In the genomic region with DNA sequence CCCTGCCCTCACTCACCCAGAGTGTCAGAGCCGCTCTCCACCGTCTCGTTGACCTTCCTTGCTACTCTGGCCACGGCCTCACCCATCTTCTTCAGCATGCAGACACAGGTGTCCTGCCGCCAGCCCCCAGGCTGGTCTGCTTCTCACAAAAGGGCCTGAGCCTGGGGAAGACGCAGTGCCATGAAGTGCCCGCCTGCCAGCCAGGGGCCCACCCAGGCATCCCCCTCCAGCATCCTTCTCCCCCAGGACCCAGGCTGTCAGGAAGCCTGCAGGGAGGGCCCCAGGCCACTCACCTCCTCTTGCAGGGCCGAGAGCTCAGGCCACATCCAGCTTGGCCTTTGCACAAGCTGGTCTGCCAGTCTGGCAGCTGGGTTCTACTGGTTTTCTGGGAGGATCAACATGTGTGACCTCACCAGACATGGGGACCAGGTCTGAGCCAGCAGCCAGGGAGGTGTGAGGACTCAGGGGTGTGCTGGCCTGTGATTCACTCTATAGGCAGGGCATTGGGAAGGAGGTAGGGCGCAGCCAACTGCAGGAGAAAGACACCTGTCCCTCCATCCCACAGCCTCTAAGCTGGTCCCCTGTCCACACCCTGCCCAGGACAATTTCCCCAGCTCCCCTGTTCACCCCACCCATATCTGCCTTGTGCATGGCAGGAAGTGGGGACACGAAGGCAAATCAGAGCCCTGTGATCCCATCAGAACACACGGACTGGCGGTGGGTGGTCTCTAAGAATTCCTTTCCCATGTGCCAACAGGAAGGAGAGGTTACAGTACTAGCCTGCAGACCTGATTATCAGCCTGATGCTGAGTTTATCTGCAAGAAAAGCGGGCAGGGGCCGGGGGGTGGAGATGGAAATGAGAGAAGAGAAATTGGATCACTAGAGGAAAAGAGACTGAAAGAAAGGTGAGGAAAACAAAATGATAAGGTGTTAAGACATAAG, we compare ENCODE assay signal across 18 cellular contexts. TPM values are rescaled to one million over a fixed set of nuclear protein-coding genes. Genes with fewer than 3 reads are reported as not detected.
DNase-seq lines count a peak whose midpoint lies in the region; ATAC-seq, FAIRE-seq and TF ChIP-seq lines count a peak whose summit lies in the region.
"Had no signal": no experiment of that assay in that cellular context is flagged by ENCODE, and none has a peak within 500 bp of the region (broad histone marks: within the 10 kb centered on the region; RNA-seq: fewer than 3 reads in every experiment).

No MANE protein-coding gene starts in this region.

- DNase-seq in SK-N-SH (no peak), SW 1271 (lab: John Stamatoyannopoulos, UW) (peak; percentile 28 to 33), esophagus squamous epithelium (lab: John Stamatoyannopoulos, UW) (no peak), urothelium cell line (ENCODE audit: low spot score) (peak; percentile 80), NCI-H1417 treated with DMSO at 0.1 percent for 48 hours (lab: John Stamatoyannopoulos, UW) (no peak)
- DNase-seq: activated CD4-positive, alpha-beta T cell treated with anti-CD3 and anti-CD28 coated beads for 4 hours; activated naive CD8-positive, alpha-beta T cell treated with anti-CD3 and anti-CD28 coated beads, Interleukin-2, amount 10 ng/mL, durations not matched to agents 7 days and 5 days; activated T-cell treated with anti-CD3 and anti-CD28 coated beads, Interleukin-2, amount 50 U/mL, for 1 hour; hypothalamus; NCI-H1048; OCI-M1; stimulated activated naive CD8-positive, alpha-beta T cell treated with anti-CD3 and anti-CD28 coated beads, Interleukin-15, amount 100 ng/mL, for 72 hours; T-helper 2 cell had no signal

- peak; percentile 93 for FAIRE-seq in urothelium cell line (lab: Jason Lieb, UNC)
- FAIRE-seq: colon had no signal

- H3K27me3 ChIP-seq in SK-N-SH (ENCODE audit: insufficient read depth): no peaks in the 10 kb centered on the region
- H3K27me3 ChIP-seq in esophagus squamous epithelium: peaks cover 0 to 7% (median 0%) of the 10 kb centered on the region in 4 donors

- no peak for TF ChIP-seq POLR2A in esophagus squamous epithelium (IDR thresholded peaks at IDR 0.05)

- peaks cover 13 to 22% of the 10 kb centered on the region in 2 experiments; a peak in 3 of 4 replicates for H3K4me1 ChIP-seq in SK-N-SH (ENCODE audit: control insufficient read depth in 1 of 2, insufficient read depth in 2 of 2, low read depth in 1 of 2, low read length in 1 of 2)
- H3K4me1 ChIP-seq in esophagus squamous epithelium: peaks cover 9 to 32% (median 13%) of the 10 kb centered on the region in 3 donors

- CTCF ChIA-PET in SK-N-SH (lab: Yijun Ruan, JAX): interaction anchor here (0.5 to 6.3 kb wide), 7 partner anchors 12 to 487 kb away, joined by 3 to 45 read pairs (median 3); partner anchors contain the start of genes NPFFR1 and TYSND1

- 88% methylated on average over 13 of the region's 14 CpGs for WGBS in SK-N-SH (ENCODE audit: low lambda C conversion rate)
- 85 to 89% methylated on average over 8 to 9 of the region's 14 CpGs for WGBS in esophagus squamous epithelium, 2 donors

- no peaks in the 10 kb centered on the region for H4K20me1 ChIP-seq in SK-N-SH (ENCODE audit: insufficient read depth)

- peaks cover 16% of the 10 kb centered on the region for H3F3A ChIP-seq in SK-N-SH (replicated peaks; ENCODE audit: insufficient read depth)

- H3K9me2 ChIP-seq in SK-N-SH: no peaks in the 10 kb centered on the region

- POLR2A ChIA-PET in SK-N-SH (lab: Yijun Ruan, JAX): no interaction called here

- no peak overlapping the region for H2AFZ ChIP-seq in SK-N-SH (ENCODE audit: low read depth)

- H3K4me3 ChIP-seq in SK-N-SH (ENCODE audit: low read depth in 2 of 2, low read length in 1 of 2): no peak overlapping the region
- H3K4me3 ChIP-seq in esophagus squamous epithelium: peak overlapping the region in 1 of 4 donors; percentile 20

- H3K27ac ChIP-seq in SK-N-SH (ENCODE audit: low read depth in 2 of 2, low read length in 1 of 2) (peak overlapping the region in 1 of 2 experiments; percentile 69; a peak in 2 of 4 replicates), esophagus squamous epithelium (peak overlapping the region in 3 of 4 donors; percentile 59 to 80 (median 70))
- H3K27ac ChIP-seq: 22Rv1 had no signal

- no peak overlapping the region for H3K9ac ChIP-seq in SK-N-SH

- H3K4me2 ChIP-seq in SK-N-SH: peak overlapping the region; percentile 13

- TF ChIP-seq EP300 in SK-N-SH (IDR thresholded peaks at IDR 0.05; ENCODE audit: borderline replicate concordance in 1 of 2, low read depth in 1 of 2, low read length in 1 of 2): no peak

- H3K36me3 ChIP-seq in SK-N-SH (replicated peaks in 1 of 2; ENCODE audit: control insufficient read depth in 1 of 2, insufficient read depth in 2 of 2, low read length in 1 of 2) (no peaks in the 10 kb centered on the region), esophagus squamous epithelium (no peaks in the 10 kb centered on the region)

- TF ChIP-seq CTCF in SK-N-SH (IDR thresholded peaks at IDR 0.05) (no peak), esophagus squamous epithelium (IDR thresholded peaks at IDR 0.05) (no peak)

- ATAC-seq in SK-N-SH treated with all-trans-retinoic acid at 6 μM for 48 hours: no peak
- no peak for ATAC-seq in HG02678 (IDR thresholded peaks at IDR 0.05; ENCODE audit: unreplicated experiment)
- no peak for ATAC-seq in GM21447 (IDR thresholded peaks at IDR 0.05; ENCODE audit: unreplicated experiment)
- ATAC-seq: stimulated activated naive CD8-positive, alpha-beta T cell treated with anti-CD3 and anti-CD28 coated beads, Interleukin-15, amount 100 ng/mL, for 72 hours had no signal

- H3K9me3 ChIP-seq in SK-N-SH (no peaks in the 10 kb centered on the region), esophagus squamous epithelium (peaks cover 0 to 3% (median 0%) of the 10 kb centered on the region in 3 donors)

- no peak for TF ChIP-seq RAD21 in SK-N-SH (IDR thresholded peaks at IDR 0.05; ENCODE audit: low read length)

- peaks cover 8% of the 10 kb centered on the region; the same call in 1 of the 2 replicates for H3K79me2 ChIP-seq in SK-N-SH (ENCODE audit: insufficient read depth)

- intact Hi-C loops in esophagus squamous epithelium (cut with DNase I): no loop called here

TF ChIP-seq in SK-N-SH, 30 proteins besides CTCF, POLR2A, EP300 and RAD21 (continues in another document):
- TF ChIP-seq POLR2AphosphoS5 (IDR thresholded peaks at IDR 0.05; ENCODE audit: low read depth, low read length) (no peak), FOSL2 (IDR thresholded peaks at IDR 0.05; ENCODE audit: borderline replicate concordance, low read depth) (no peak), CHD2 (IDR thresholded peaks at IDR 0.05; ENCODE audit: low read length, partially characterized antibody) (no peak), RCOR1 (IDR thresholded peaks at IDR 0.05; ENCODE audit: low read length) (no peak)

TF ChIP-seq in SK-N-SH treated with all-trans-retinoic acid at 6 μM for 48 hours, 23 proteins besides CTCF, POLR2A, EP300 and RAD21 (continues in another document):
- TF ChIP-seq PPARA (CRISPR knock-in tag; IDR thresholded peaks at IDR 0.05; ENCODE audit: borderline replicate concordance): no peak
- no peak for TF ChIP-seq ZFP30 (CRISPR knock-in tag; IDR thresholded peaks at IDR 0.05)
- TF ChIP-seq ZNF8 (CRISPR knock-in tag; IDR thresholded peaks at IDR 0.05): no peak
- TF ChIP-seq ARNTL (CRISPR knock-in tag; IDR thresholded peaks at IDR 0.05; ENCODE audit: borderline replicate concordance, low read depth): no peak
- no peak for TF ChIP-seq ZC3H10 (CRISPR knock-in tag; IDR thresholded peaks at IDR 0.05)
- no peak for TF ChIP-seq ISL1 (CRISPR knock-in tag; IDR thresholded peaks at IDR 0.05)
- TF ChIP-seq ZFP3 (CRISPR knock-in tag; IDR thresholded peaks at IDR 0.05): no peak
- TF ChIP-seq, protein P1, sequence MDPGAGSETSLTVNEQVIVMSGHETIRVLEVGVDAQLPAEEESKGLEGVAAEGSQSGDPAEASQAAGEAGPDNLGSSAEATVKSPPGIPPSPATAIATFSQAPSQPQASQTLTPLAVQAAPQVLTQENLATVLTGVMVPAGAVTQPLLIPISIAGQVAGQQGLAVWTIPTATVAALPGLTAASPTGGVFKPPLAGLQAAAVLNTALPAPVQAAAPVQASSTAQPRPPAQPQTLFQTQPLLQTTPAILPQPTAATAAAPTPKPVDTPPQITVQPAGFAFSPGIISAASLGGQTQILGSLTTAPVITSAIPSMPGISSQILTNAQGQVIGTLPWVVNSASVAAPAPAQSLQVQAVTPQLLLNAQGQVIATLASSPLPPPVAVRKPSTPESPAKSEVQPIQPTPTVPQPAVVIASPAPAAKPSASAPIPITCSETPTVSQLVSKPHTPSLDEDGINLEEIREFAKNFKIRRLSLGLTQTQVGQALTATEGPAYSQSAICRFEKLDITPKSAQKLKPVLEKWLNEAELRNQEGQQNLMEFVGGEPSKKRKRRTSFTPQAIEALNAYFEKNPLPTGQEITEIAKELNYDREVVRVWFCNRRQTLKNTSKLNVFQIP (CRISPR knock-in tag; IDR thresholded peaks at IDR 0.05; ENCODE audit: borderline replicate concordance, low read depth): no peak
- TF ChIP-seq OSR1 (CRISPR knock-in tag; IDR thresholded peaks at IDR 0.05): no peak
- TF ChIP-seq GLIS3 (CRISPR knock-in tag; IDR thresholded peaks at IDR 0.05): no peak
- TF ChIP-seq SNAI2 (CRISPR knock-in tag; IDR thresholded peaks at IDR 0.05): no peak
- no peak for TF ChIP-seq ESRRG (CRISPR knock-in tag; IDR thresholded peaks at IDR 0.05)

RNA-seq across cellular contexts. Expression of gene LRRC20, which starts 5.7 kb away (rescaled TPM):
- polyA plus RNA-seq in SK-N-SH (2012; rRNA removed): 27.7 and 28.9 TPM in 2 replicates
- polyA plus RNA-seq in SK-N-SH (2012; cell fraction: cytosol; rRNA removed): 13.8 and 23.4 TPM in 2 replicates
- 20.3 and 23.6 TPM in 2 replicates for polyA plus RNA-seq in SK-N-SH (2012; cell fraction: nucleus; rRNA removed)
- total RNA-seq in esophagus squamous epithelium: 1 to 10 TPM; 2.8 to 5.3 (median 4.7) TPM

RNA-seq across cellular contexts. Expression of gene EIF4EBP2, which starts 27.2 kb away (rescaled TPM):
- 9.9 and 12.7 TPM in 2 replicates for polyA plus RNA-seq in SK-N-SH (2012; rRNA removed)
- polyA plus RNA-seq in SK-N-SH (2012; cell fraction: cytosol; rRNA removed): 15.5 and 15.7 TPM in 2 replicates
- 5.9 and 9.9 TPM in 2 replicates for polyA plus RNA-seq in SK-N-SH (2012; cell fraction: nucleus; rRNA removed)
- total RNA-seq in esophagus squamous epithelium: 10 to 100 TPM; 34.5 to 57.2 (median 43.2) TPM

Comparison
In these comparisons a context has a peak if more than half of its experiments do, and no peak if none do; other contexts are left out.
1. DNase-seq: peak in SW 1271 (2 of 2) and urothelium cell line (single experiment); none in SK-N-SH (single experiment), esophagus squamous epithelium (single experiment) and NCI-H1417 treated with DMSO at 0.1 percent for 48 hours (single experiment).